ENCODE assay signal across 11 cellular contexts in the genomic region with DNA sequence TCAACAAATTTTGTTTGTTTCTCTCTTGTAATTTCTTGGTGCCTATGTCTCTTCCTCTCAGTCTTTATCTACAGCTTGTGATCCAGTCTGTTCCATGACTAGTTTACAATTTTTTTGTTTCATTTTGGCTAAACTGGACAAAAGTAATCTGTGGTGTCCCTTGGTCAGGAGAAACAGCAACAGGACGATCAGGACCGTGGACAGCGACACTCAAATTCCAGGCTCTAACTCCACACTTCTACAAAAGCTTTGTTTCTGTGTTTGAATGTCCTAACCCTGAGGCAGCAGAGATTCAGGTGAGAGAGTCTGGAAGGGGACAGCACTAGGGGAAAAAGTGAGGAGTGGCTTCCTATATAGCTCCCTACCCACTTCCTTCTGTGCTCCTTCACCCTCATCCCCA.
A peak's percentile ranks its signal among the peaks of the same experiment; 100 is the strongest.
DNase-seq lines count a peak whose midpoint lies in the region; ATAC-seq, FAIRE-seq and TF ChIP-seq lines count a peak whose summit lies in the region.
"Had no signal": no experiment of that assay in that cellular context is flagged by ENCODE, and none has a peak within 500 bp of the region (broad histone marks: within the 10 kb centered on the region; RNA-seq: fewer than 3 reads in every experiment).

No MANE protein-coding gene starts in this region.

- no peaks in the 10 kb centered on the region for H3K4me1 ChIP-seq in astrocyte (ENCODE audit: insufficient read depth, low read length)
- no peaks in the 10 kb centered on the region for H3K4me1 ChIP-seq in left lung

- H3K9me3 Mint-ChIP-seq in astrocyte (ENCODE audit: unreplicated experiment): no peaks in the 10 kb centered on the region

- peak; percentile 65 for ATAC-seq in left lung
- no peak for ATAC-seq in GM18868 (IDR thresholded peaks at IDR 0.05; ENCODE audit: unreplicated experiment)
- ATAC-seq in GM18907 (IDR thresholded peaks at IDR 0.05; ENCODE audit: unreplicated experiment): no peak
- ATAC-seq in GM21360 (IDR thresholded peaks at IDR 0.05; ENCODE audit: unreplicated experiment): no peak
- ATAC-seq: left colon had no signal

- H3K9ac ChIP-seq in astrocyte (ENCODE audit: low read length): no peak overlapping the region

- H3K9me3 ChIP-seq in astrocyte (ENCODE audit: insufficient read depth, low read depth, low read length): peaks cover 5% of the 10 kb centered on the region
- H3K9me3 ChIP-seq in left lung: peaks cover 0 to 9% of the 10 kb centered on the region in 2 donors

- H3K36me3 ChIP-seq in astrocyte (ENCODE audit: insufficient read depth, low read length): no peaks in the 10 kb centered on the region
- H3K36me3 ChIP-seq in left lung: no peaks in the 10 kb centered on the region

- intact Hi-C loops in left lung (cut with DNase I): no loop called here

- H3K4me1 Mint-ChIP-seq in astrocyte (ENCODE audit: low read depth, unreplicated experiment): no peaks in the 10 kb centered on the region

- H2AFZ ChIP-seq in astrocyte (ENCODE audit: low read depth, low read length): no peak overlapping the region

- H3K4me3 ChIP-seq in astrocyte (ENCODE audit: insufficient read depth, low read depth, low read length): no peak overlapping the region
- no peak overlapping the region for H3K4me3 ChIP-seq in left lung

- TF ChIP-seq CTCF in astrocyte (IDR thresholded peaks at IDR 0.05; ENCODE audit: insufficient read depth, low read depth, low read length) (no peak), left lung (IDR thresholded peaks at IDR 0.05) (no peak)

- H3K4me3 Mint-ChIP-seq in astrocyte (ENCODE audit: unreplicated experiment): no peak overlapping the region
- H3K4me3 Mint-ChIP-seq: T-helper 1 cell treated with Interleukin-12 subunit alpha and Interleukin-12 subunit beta and Interleukin-4 antibody, amounts not matched to agents 30 μg/mL and 1 μg/mL, for 36 hours had no signal

- no peak overlapping the region for H3K4me2 ChIP-seq in astrocyte (ENCODE audit: low read length)

- no peak for FAIRE-seq in astrocyte (lab: Jason Lieb, UNC)

- H3K27ac Mint-ChIP-seq in astrocyte (ENCODE audit: unreplicated experiment): no peak overlapping the region
- H3K27ac Mint-ChIP-seq: T-helper 1 cell treated with Interleukin-12 subunit alpha and Interleukin-12 subunit beta and Interleukin-4 antibody, amounts not matched to agents 30 μg/mL and 1 μg/mL, for 36 hours had no signal

- H3K27me3 Mint-ChIP-seq in astrocyte (ENCODE audit: low read depth, unreplicated experiment): peaks cover 2% of the 10 kb centered on the region

- H4K20me1 ChIP-seq in astrocyte (ENCODE audit: insufficient read depth, low read length): no peaks in the 10 kb centered on the region

- no peaks in the 10 kb centered on the region for H3K36me3 Mint-ChIP-seq in astrocyte (ENCODE audit: low read depth, unreplicated experiment)

- H3K27ac ChIP-seq in astrocyte (ENCODE audit: low read depth, low read length): no peak overlapping the region
- no peak overlapping the region for H3K27ac ChIP-seq in left lung

- H3K27me3 ChIP-seq in astrocyte (ENCODE audit: insufficient read depth, low read length) (no peaks in the 10 kb centered on the region), left lung (no peaks in the 10 kb centered on the region)

- H3K79me2 ChIP-seq in astrocyte (ENCODE audit: insufficient read depth, low read length): no peaks in the 10 kb centered on the region

- DNase-seq in Daoy (ENCODE audit: low read depth) (peak; percentile 19), HS-5 (ENCODE audit: low read depth) (peak; percentile 2), astrocyte (ENCODE audit: low read depth) (peak; percentile 16), left lung (no peak), amygdala (lab: John Stamatoyannopoulos, UW) (no peak)
- DNase-seq: NCI-H1092 treated with DMSO at 0.1 percent for 48 hours had no signal

Comparison
In these comparisons a context has a peak if more than half of its experiments do, and no peak if none do; other contexts are left out.
1. DNase-seq: peak in Daoy (single experiment), HS-5 (single experiment) and astrocyte (single experiment); none in left lung (0 of 2) and amygdala (0 of 56).